In the genomic region with DNA sequence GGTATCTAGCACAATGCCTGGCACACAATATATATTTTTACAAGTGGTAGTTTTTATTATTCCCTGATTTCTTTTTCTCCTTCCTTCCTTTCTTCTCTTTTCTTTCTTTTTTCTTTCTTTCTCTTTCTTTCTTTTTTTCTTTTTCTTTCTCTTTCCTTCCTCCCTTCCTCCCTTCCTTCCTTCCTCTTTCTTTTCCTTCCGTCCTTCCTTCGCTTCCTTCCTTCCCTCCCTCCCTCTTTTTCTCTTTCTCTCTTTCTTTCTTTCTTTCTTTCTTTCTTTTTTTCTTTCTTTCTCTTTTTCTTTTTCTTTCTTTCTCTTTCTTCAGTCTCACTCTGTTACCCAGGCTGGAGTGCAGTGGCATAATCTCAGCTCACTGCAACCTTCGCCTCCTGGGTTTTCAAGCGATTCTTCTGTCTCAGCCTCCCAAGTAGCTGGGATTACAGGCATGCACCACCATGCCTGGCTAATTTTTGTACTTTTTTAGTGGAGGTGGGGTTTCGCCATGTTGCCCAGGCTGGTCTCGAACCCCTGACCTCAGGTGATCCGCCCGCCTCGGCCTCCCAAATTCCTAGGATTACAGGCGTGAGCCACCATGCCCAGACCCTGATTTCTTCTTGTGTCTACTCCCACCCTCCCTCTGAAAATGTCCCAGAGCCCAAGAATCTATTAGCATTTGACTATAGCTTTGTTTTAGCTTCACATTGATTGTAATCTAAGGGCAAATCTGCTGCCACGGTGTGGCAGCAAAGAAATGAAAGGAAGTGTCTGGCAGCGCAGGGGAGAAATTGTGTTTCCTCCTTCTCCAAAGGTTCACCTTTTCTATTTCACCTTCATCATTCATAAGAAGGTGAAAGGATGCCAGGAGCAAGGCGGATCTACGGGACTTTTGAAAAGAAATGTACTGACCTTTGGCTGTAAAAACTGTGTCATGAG, we compare ENCODE assay signal across 11 cellular contexts. TPM values are rescaled to one million over a fixed set of nuclear protein-coding genes. Genes with fewer than 3 reads are reported as not detected.
A peak's percentile ranks its signal among the peaks of the same experiment; 100 is the strongest.
DNase-seq lines count a peak whose midpoint lies in the region; ATAC-seq, FAIRE-seq and TF ChIP-seq lines count a peak whose summit lies in the region.
"Had no signal": no experiment of that assay in that cellular context is flagged by ENCODE, and none has a peak within 500 bp of the region (broad histone marks: within the 10 kb centered on the region; RNA-seq: fewer than 3 reads in every experiment).

No MANE protein-coding gene starts in this region.

- WGBS in GM12878 (ENCODE audit: insufficient coverage, insufficient replicate concordance, low lambda C conversion rate, missing lambda C conversion rate) = 59% methylated on average over 14 of the region's 14 CpGs

- no peaks in the 10 kb centered on the region for H4K20me1 ChIP-seq in GM12878 (ENCODE audit: control insufficient read depth, insufficient read depth)
- no peaks in the 10 kb centered on the region for H4K20me1 ChIP-seq in osteoblast (ENCODE audit: insufficient read depth, low read length)

- SMC1A ChIA-PET in GM12878 (lab: Charles Lee; ENCODE audit: uncharacterized antibody, unreplicated experiment) = interaction anchor here (1.1 to 2.1 kb wide), 5 partner anchors 14 to 53 kb away, joined by 3 to 5 read pairs (median 4); no protein-coding TSS in a partner anchor

- no peak overlapping the region for H3K27ac Mint-ChIP-seq in CD4-positive, alpha-beta memory T cell

- H3K27me3 ChIP-seq in GM12878 (replicated peaks in 1 of 2; ENCODE audit: control insufficient read depth in 2 of 2, insufficient read depth in 2 of 2, low read length in 1 of 2) = no peaks in the 10 kb centered on the region; a peak in 1 of 4 replicates
- peaks cover 3% of the 10 kb centered on the region for H3K27me3 ChIP-seq in osteoblast (ENCODE audit: insufficient read depth, low read length)
- H3K27me3 ChIP-seq in CD4-positive, alpha-beta memory T cell (ENCODE audit: insufficient read depth, low read length) = no peaks in the 10 kb centered on the region

- intact Hi-C loops in GM12878 (cut with micrococcal nuclease; ENCODE audit: unreplicated experiment) = no loop called here
- intact Hi-C loops in CD4-positive, alpha-beta memory T cell (cut with micrococcal nuclease) = no loop called here

- RAD21 ChIA-PET in GM12878 (lab: Charles Lee; ENCODE audit: unreplicated experiment) = interaction anchor here (0.9 to 2.4 kb wide), 5 partner anchors 20 to 733 kb away, joined by 3 to 20 read pairs (median 3); a partner anchor contains a TSS

- H3K4me3 Mint-ChIP-seq in CD4-positive, alpha-beta memory T cell = no peak overlapping the region

- H3K4me1 Mint-ChIP-seq in CD4-positive, alpha-beta memory T cell = no peaks in the 10 kb centered on the region

- H3K4me2 ChIP-seq in GM12878 (ENCODE audit: control insufficient read depth, insufficient read depth) (peak overlapping the region; percentile 82), osteoblast (ENCODE audit: insufficient read depth, low read length) (peak overlapping the region; percentile 65)

- BruUV-seq in GM12878 (replicated peaks; lab: Mats Ljungman, UMichigan) = no TSS peak

- H3K9ac ChIP-seq in GM12878 (ENCODE audit: control insufficient read depth, insufficient read depth, low read length) = peak overlapping the region; percentile 29; the same call in 1 of the 2 replicates

- H3K9me3 ChIP-seq in GM12878 (replicated peaks; ENCODE audit: control insufficient read depth, insufficient read depth, low read length) (no peaks in the 10 kb centered on the region), osteoblast (ENCODE audit: low read depth, low read length) (no peaks in the 10 kb centered on the region)
- H3K9me3 ChIP-seq in CD4-positive, alpha-beta memory T cell (ENCODE audit: control insufficient read depth in 1 of 2, low read length in 2 of 2) = no peaks in the 10 kb centered on the region

- no peak for TF ChIP-seq POLR2A in GM12878 (IDR thresholded peaks at IDR 0.05; ENCODE audit: low read depth, low read length)

- H2AFZ ChIP-seq in GM12878 (ENCODE audit: control insufficient read depth, low read depth, low read length) = peak overlapping the region; percentile 64
- peak overlapping the region; percentile 85 for H2AFZ ChIP-seq in osteoblast (ENCODE audit: low read length)

- CTCF ChIA-PET in GM12878 (lab: Yijun Ruan, JAX) = interaction anchor here (1.0 to 2.5 kb wide), 4 partner anchors 14 to 52 kb away, joined by 3 to 8 read pairs (median 4); a partner anchor contains a TSS
- CTCF ChIA-PET in CD4-positive, alpha-beta memory T cell (lab: Charles Lee; ENCODE audit: partially characterized antibody) = no interaction called here

- TF ChIP-seq RAD21 in GM12878 (IDR thresholded peaks at IDR 0.05; ENCODE audit: insufficient read depth, low read depth, low read length) = 0 out of 2 replicates have a peak, but pooled peaks have one; percentile 6

- 0 out of 6 replicates have a peak, but pooled peaks of 2 of the 3 experiments have one; percentile 9 to 16 for TF ChIP-seq CTCF in GM12878 (IDR thresholded peaks at IDR 0.05 in 2 of 3, conservative IDR thresholded peaks at IDR 0.05 in 1 of 3; ENCODE audit: control insufficient read depth in 2 of 3, extremely low read depth in 1 of 3, insufficient read depth in 1 of 3, low read depth in 3 of 3, low read length in 3 of 3)
- no peak for TF ChIP-seq CTCF in osteoblast (IDR thresholded peaks at IDR 0.05; ENCODE audit: extremely low read depth, low read depth, low read length)

- TF ChIP-seq EP300 in GM12878 (IDR thresholded peaks at IDR 0.05; ENCODE audit: borderline replicate concordance in 1 of 2, control insufficient read depth in 1 of 2, low read depth in 2 of 2, low read length in 2 of 2) = no peak

- ATAC-seq in GM18861 (IDR thresholded peaks at IDR 0.05; ENCODE audit: unreplicated experiment) (peak; percentile 39), HG02981 (IDR thresholded peaks at IDR 0.05; ENCODE audit: unreplicated experiment) (peak; percentile 27), GM12878 (peak; percentile 53)

- FAIRE-seq in GM12878 (lab: Jason Lieb, UNC) = no peak
- FAIRE-seq: RCC 7860 had no signal

- H3K79me2 ChIP-seq in GM12878 (ENCODE audit: control insufficient read depth, insufficient read depth, low read length) (no peaks in the 10 kb centered on the region), osteoblast (ENCODE audit: insufficient read depth, low read length) (no peaks in the 10 kb centered on the region)

- peaks cover 3 to 8% of the 10 kb centered on the region in 2 donors for H3K27me3 Mint-ChIP-seq in CD4-positive, alpha-beta memory T cell

- POLR2A ChIA-PET in GM12878 (lab: Charles Lee) = interaction anchor here (0.6 to 1.5 kb wide), 4 partner anchors 10 to 46 kb away, joined by 3 to 4 read pairs (median 4); a partner anchor contains a TSS
- POLR2A ChIA-PET in CD4-positive, alpha-beta memory T cell (lab: Charles Lee; ENCODE audit: partially characterized antibody) = no interaction called here

- no peaks in the 10 kb centered on the region for H3K9me3 Mint-ChIP-seq in CD4-positive, alpha-beta memory T cell

- H3K4me1 ChIP-seq in GM12878 (ENCODE audit: control insufficient read depth, insufficient read depth, low read length) (peaks cover 9% of the 10 kb centered on the region), osteoblast (ENCODE audit: insufficient read depth, low read length) (peaks cover 9% of the 10 kb centered on the region)
- no peaks in the 10 kb centered on the region for H3K4me1 ChIP-seq in CD4-positive, alpha-beta memory T cell (ENCODE audit: insufficient read depth, low read length)

- H3K4me3 ChIP-seq in GM12878 = peak overlapping the region; percentile 35; the same call in 1 of the 2 replicates
- peak overlapping the region; percentile 48 for H3K4me3 ChIP-seq in osteoblast (ENCODE audit: insufficient read depth, low read length)
- H3K4me3 ChIP-seq in CD4-positive, alpha-beta memory T cell (ENCODE audit: low read length in 2 of 2) = no peak overlapping the region

- H3K36me3 ChIP-seq in GM12878 (ENCODE audit: control insufficient read depth in 2 of 2, insufficient read depth in 2 of 2, low read length in 1 of 2) (no peaks in the 10 kb centered on the region), osteoblast (ENCODE audit: insufficient read depth, low read length) (no peaks in the 10 kb centered on the region)
- no peaks in the 10 kb centered on the region for H3K36me3 ChIP-seq in CD4-positive, alpha-beta memory T cell (ENCODE audit: insufficient read depth, low read length)

- in situ Hi-C loops in GM12878 (cut with MboI) = no loop called here

- H3K27ac ChIP-seq in GM12878 (ENCODE audit: control insufficient read depth, insufficient read depth) = no peak overlapping the region
- no peak overlapping the region for H3K27ac ChIP-seq in osteoblast (ENCODE audit: low read depth, low read length)
- no peak overlapping the region for H3K27ac ChIP-seq in CD4-positive, alpha-beta memory T cell (ENCODE audit: low read depth, low read length)

- no peaks in the 10 kb centered on the region for H3K36me3 Mint-ChIP-seq in CD4-positive, alpha-beta memory T cell

- no peak for DNase-seq in GM12878 (ENCODE audit: low read depth, low spot score)
- no peak for DNase-seq in osteoblast (ENCODE audit: insufficient read length, low spot score, missing footprints)
- no peak for DNase-seq in COLO829 (ENCODE audit: low spot score)
- no peak for DNase-seq in CD4-positive, alpha-beta memory T cell
- no peak for DNase-seq in stimulated activated CD4-positive, alpha-beta T cell treated with anti-CD3 and anti-CD28 coated beads, Interleukin-2, amount 100 ng/mL, for 24 hours
- no peak for DNase-seq in foreskin melanocyte
- DNase-seq: GDM1; stimulated activated CD4-positive, alpha-beta T cell treated with anti-CD3 and anti-CD28 coated beads, Interleukin-12 subunit alpha, Interleukin-12 subunit beta, amount 100 ng/mL, for 4 hours had no signal

RNA-seq across cellular contexts. Expression of a gene that starts 19.9 kb away (rescaled TPM):
- total RNA-seq in GM12878 (2013; cell fraction: nucleolus; rRNA removed) = 10.3 and 10.5 TPM in 2 replicates
- 27.6 and 31.8 TPM in 2 replicates for total RNA-seq in GM12878 (2014; rRNA removed)
- total RNA-seq in GM12878 (2014; rRNA removed; fragmentation: Illumina TruSeq; extraction: Trizol) = 25.4 and 26.1 TPM in 2 replicates
- 30.5 and 33.1 TPM in 2 replicates for total RNA-seq in GM12878 (2021)
- polyA plus RNA-seq in GM12878 (2011; ENCODE audit: low read depth) = 7.7 TPM
- polyA plus RNA-seq in GM12878 (2011; rRNA removed) = 16.7 and 23.0 TPM in 2 replicates
- polyA plus RNA-seq in GM12878 (2011; cell fraction: cytosol; rRNA removed) = 10.4 TPM in 2 replicates
- polyA plus RNA-seq in GM12878 (2011; cell fraction: nucleus; rRNA removed) = 19.6 and 29.7 TPM in 2 replicates
- polyA plus RNA-seq in GM12878 (2012) = 11.2 and 13.2 TPM in 2 replicates
- polyA plus RNA-seq in GM12878 (2014; fragmentation: Illumina TruSeq; extraction: Trizol) = 21.8 and 27.5 TPM in 2 replicates
- 10 to 100 TPM; 11.7 to 11.8 TPM for polyA plus RNA-seq in GM12878 (2014; fragmentation: Nextera tagmentation; extraction: Ambion mirVana)
- polyA plus RNA-seq in GM12878 (2014; rRNA removed) = 16.1 and 16.7 TPM in 2 replicates
- 10 to 100 TPM in 1 of 2 experiments, 1 to 10 TPM in 1; 8.0 to 16.6 TPM for polyA plus RNA-seq in GM12878 (2016; fragmentation: Nextera tagmentation; extraction: Ambion mirVana)
- 16.8 and 19.0 TPM in 2 replicates for polyA minus RNA-seq in GM12878 (2011; rRNA and poly(A)+ RNA removed)
- 11.4 and 11.9 TPM in 2 replicates for polyA minus RNA-seq in GM12878 (2011; cell fraction: cytosol; rRNA and poly(A)+ RNA removed)
- 9.3 TPM in 2 replicates for polyA minus RNA-seq in GM12878 (2011; cell fraction: nucleus; rRNA and poly(A)+ RNA removed)
- 12.4 and 13.4 TPM in 2 replicates for total RNA-seq in osteoblast
- 10 to 100 TPM; 19.7 to 20.2 TPM for total RNA-seq in CD4-positive, alpha-beta memory T cell
- 10 to 100 TPM; 10.0 to 11.8 TPM for polyA plus RNA-seq in CD4-positive, alpha-beta memory T cell

RNA-seq across cellular contexts. Expression of a gene that starts 47.5 kb away (rescaled TPM):
- 25.4 and 25.6 TPM in 2 replicates for total RNA-seq in GM12878 (2013; cell fraction: nucleolus; rRNA removed)
- total RNA-seq in GM12878 (2014; rRNA removed) (18.9 and 25.7 TPM in 2 replicates), GM12878 (2014; rRNA removed; fragmentation: Illumina TruSeq; extraction: Trizol) (19.2 and 19.5 TPM in 2 replicates), GM12878 (2021) (24.8 and 26.2 TPM in 2 replicates), osteoblast (13.4 and 14.4 TPM in 2 replicates)
- polyA plus RNA-seq in GM12878 (2011; ENCODE audit: low read depth) = 10.4 TPM
- polyA plus RNA-seq in GM12878 (2011; rRNA removed) (20.4 and 24.5 TPM in 2 replicates), GM12878 (2014; fragmentation: Illumina TruSeq; extraction: Trizol) (21.4 and 26.1 TPM in 2 replicates), GM12878 (2014; fragmentation: Nextera tagmentation; extraction: Ambion mirVana) (1 to 10 TPM; 1.1 to 1.3 TPM), GM12878 (2014; rRNA removed) (22.0 and 23.8 TPM in 2 replicates), GM12878 (2016; fragmentation: Nextera tagmentation; extraction: Ambion mirVana) (1 to 10 TPM; 2.4 to 3.7 TPM)
- 23.1 and 24.5 TPM in 2 replicates for polyA plus RNA-seq in GM12878 (2011; cell fraction: cytosol; rRNA removed)
- 21.6 and 22.7 TPM in 2 replicates for polyA plus RNA-seq in GM12878 (2011; cell fraction: nucleus; rRNA removed)
- polyA plus RNA-seq in GM12878 (2012) = 12.5 and 19.1 TPM in 2 replicates
- 30.9 and 37.3 TPM in 2 replicates for polyA minus RNA-seq in GM12878 (2011; rRNA and poly(A)+ RNA removed)
- 7.4 and 11.3 TPM in 2 replicates for polyA minus RNA-seq in GM12878 (2011; cell fraction: cytosol; rRNA and poly(A)+ RNA removed)
- polyA minus RNA-seq in GM12878 (2011; cell fraction: nucleus; rRNA and poly(A)+ RNA removed) = 13.7 and 35.4 TPM in 2 replicates
- total RNA-seq in CD4-positive, alpha-beta memory T cell = 10 to 100 TPM; 20.7 to 21.3 TPM
- polyA plus RNA-seq in CD4-positive, alpha-beta memory T cell = 1 to 10 TPM; 4.3 to 7.1 TPM

RNA-seq across cellular contexts. Expression of a gene that starts 47.6 kb away (rescaled TPM):
- 26.6 and 28.7 TPM in 2 replicates for total RNA-seq in GM12878 (2013; cell fraction: nucleolus; rRNA removed)
- total RNA-seq in GM12878 (2014; rRNA removed) (22.3 and 22.9 TPM in 2 replicates), GM12878 (2014; rRNA removed; fragmentation: Illumina TruSeq; extraction: Trizol) (16.6 and 18.4 TPM in 2 replicates), GM12878 (2021) (22.3 and 24.0 TPM in 2 replicates), osteoblast (7.7 and 9.0 TPM in 2 replicates)
- polyA plus RNA-seq in GM12878 (2011; ENCODE audit: low read depth) = 4.6 TPM
- polyA plus RNA-seq in GM12878 (2011; rRNA removed) (9.6 and 13.6 TPM in 2 replicates), GM12878 (2014; fragmentation: Illumina TruSeq; extraction: Trizol) (12.2 and 14.3 TPM in 2 replicates), GM12878 (2014; fragmentation: Nextera tagmentation; extraction: Ambion mirVana) (1 to 10 TPM; 2.7 to 3.6 TPM), GM12878 (2014; rRNA removed) (15.5 and 16.2 TPM in 2 replicates), GM12878 (2016; fragmentation: Nextera tagmentation; extraction: Ambion mirVana) (10 to 100 TPM; 18.4 to 19.6 TPM)
- 12.8 and 15.0 TPM in 2 replicates for polyA plus RNA-seq in GM12878 (2011; cell fraction: cytosol; rRNA removed)
- 12.9 and 15.1 TPM in 2 replicates for polyA plus RNA-seq in GM12878 (2011; cell fraction: nucleus; rRNA removed)
- 5.8 and 6.1 TPM in 2 replicates for polyA plus RNA-seq in GM12878 (2012)
- polyA minus RNA-seq in GM12878 (2011; rRNA and poly(A)+ RNA removed) = 31.2 and 33.8 TPM in 2 replicates
- 10.6 and 11.2 TPM in 2 replicates for polyA minus RNA-seq in GM12878 (2011; cell fraction: cytosol; rRNA and poly(A)+ RNA removed)
- polyA minus RNA-seq in GM12878 (2011; cell fraction: nucleus; rRNA and poly(A)+ RNA removed) = 14.6 and 32.5 TPM in 2 replicates
- 1 to 10 TPM; 8.5 to 9.4 TPM for total RNA-seq in CD4-positive, alpha-beta memory T cell
- polyA plus RNA-seq in CD4-positive, alpha-beta memory T cell = 1 to 10 TPM; 3.5 to 7.2 TPM

Comparison
In these comparisons a context has a peak if more than half of its experiments do, and no peak if none do; other contexts are left out.
1. H3K4me3 ChIP-seq: peak in GM12878 (single experiment) and osteoblast (single experiment); none in CD4-positive, alpha-beta memory T cell (0 of 2).
2. Peak in every context shown above with its lines, with median percentiles within 50 percentile points of each other: ATAC-seq.